ENCODE assay signal across 28 cellular contexts in genomic region chr11:110112457-110112856, GRCh38. TPM values are rescaled to one million over a fixed set of nuclear protein-coding genes. Genes with fewer than 3 reads are reported as not detected.
"Had no signal": no experiment of that assay in that cellular context is flagged by ENCODE, and none has a peak within 500 bp of the region (broad histone marks: within the 10 kb centered on the region; RNA-seq: fewer than 3 reads in every experiment).

No MANE protein-coding gene starts in this region.

- H3K27me3 ChIP-seq: adrenal gland, esophagus muscularis mucosa, gastroesophageal sphincter, heart right ventricle, neural progenitor cell, right atrium auricular region, suprapubic skin, vagina had no signal

- H3K9me3 Mint-ChIP-seq: activated naive CD4-positive, alpha-beta T cell treated with anti-CD3 and anti-CD28 coated beads, Interleukin-2, amount 50 U/mL, for 72 hours; dendritic cell treated with granulocyte-macrophage colony-stimulating factor and Interleukin-4, amounts not matched to agents 40 ng/mL and 50 ng/mL, for 4 days; memory B cell; stimulated activated naive CD8-positive, alpha-beta T cell treated with anti-CD3 and anti-CD28 coated beads, Interleukin-15, amount 100 ng/mL, for 72 hours had no signal

- H3K27ac ChIP-seq: adrenal gland, esophagus muscularis mucosa, gastroesophageal sphincter, heart right ventricle, neural progenitor cell, right atrium auricular region, skin epidermis, suprapubic skin, vagina, VCaP had no signal

- H3K36me3 Mint-ChIP-seq: activated naive CD4-positive, alpha-beta T cell treated with anti-CD3 and anti-CD28 coated beads, Interleukin-2, amount 50 U/mL, for 72 hours; immature natural killer cell; memory B cell; naive B cell had no signal

- H2AFZ ChIP-seq: neural progenitor cell had no signal

- H3K9me3 ChIP-seq: adrenal gland, esophagus muscularis mucosa, gastroesophageal sphincter, mucosa of descending colon, right atrium auricular region, suprapubic skin, vagina had no signal

- H3K27ac Mint-ChIP-seq: activated naive CD4-positive, alpha-beta T cell treated with anti-CD3 and anti-CD28 coated beads, Interleukin-2, amount 50 U/mL, for 72 hours; dendritic cell treated with granulocyte-macrophage colony-stimulating factor and Interleukin-4, amounts not matched to agents 40 ng/mL and 50 ng/mL, for 4 days; immature natural killer cell; memory B cell; naive B cell; neural progenitor cell; stimulated activated naive CD8-positive, alpha-beta T cell treated with anti-CD3 and anti-CD28 coated beads, Interleukin-15, amount 100 ng/mL, for 72 hours had no signal

- H3K4me1 Mint-ChIP-seq: immature natural killer cell; naive B cell; stimulated activated naive CD8-positive, alpha-beta T cell treated with anti-CD3 and anti-CD28 coated beads, Interleukin-15, amount 100 ng/mL, for 72 hours had no signal

- FAIRE-seq: astrocyte, bronchial epithelial cell had no signal

- H3K9ac ChIP-seq: neural progenitor cell had no signal

- H3K36me3 ChIP-seq: adrenal gland, neural progenitor cell, right atrium auricular region had no signal

- H3K4me2 ChIP-seq: neural progenitor cell had no signal

- H3K4me1 ChIP-seq: neural progenitor cell, right atrium auricular region, suprapubic skin, vagina had no signal

- ATAC-seq: activated naive CD4-positive, alpha-beta T cell treated with anti-CD3 and anti-CD28 coated beads, Interleukin-2, amount 50 U/mL, for 72 hours; gastroesophageal sphincter; mucosa of descending colon; stimulated activated naive CD8-positive, alpha-beta T cell treated with anti-CD3 and anti-CD28 coated beads, Interleukin-15, amount 100 ng/mL, for 72 hours had no signal

- H3K27me3 Mint-ChIP-seq: dendritic cell treated with granulocyte-macrophage colony-stimulating factor and Interleukin-4, amounts not matched to agents 40 ng/mL and 50 ng/mL, for 4 days; progenitor cell of endocrine pancreas had no signal

- H3K4me3 Mint-ChIP-seq: dendritic cell treated with granulocyte-macrophage colony-stimulating factor and Interleukin-4, amounts not matched to agents 40 ng/mL and 50 ng/mL, for 4 days; immature natural killer cell; memory B cell; naive B cell; neural progenitor cell; stimulated activated naive CD8-positive, alpha-beta T cell treated with anti-CD3 and anti-CD28 coated beads, Interleukin-15, amount 100 ng/mL, for 72 hours had no signal

- H3K4me3 ChIP-seq: adrenal gland, esophagus muscularis mucosa, gastroesophageal sphincter, heart right ventricle, mucosa of descending colon, neural progenitor cell, right atrium auricular region, skin epidermis, suprapubic skin, vagina had no signal

- DNase-seq: activated CD4-positive, alpha-beta T cell treated with anti-CD3 and anti-CD28 coated beads for 1 hour; activated CD4-positive, alpha-beta T cell treated with anti-CD3 and anti-CD28 coated beads, Interleukin-2, amount 50 U/mL, for 48 hours; activated gamma-delta T cell; adrenal gland; effector CD8-positive, alpha-beta T cell; heart right ventricle; immature natural killer cell; kidney glomerular epithelial cell; mucosa of descending colon; naive B cell; stimulated activated CD4-positive, alpha-beta T cell treated with anti-CD3 and anti-CD28 coated beads, Interleukin-15, amount 100 ng/mL, for 24 hours; stimulated activated CD4-positive, alpha-beta T cell treated with anti-CD3 and anti-CD28 coated beads, Interleukin-2, amount 100 ng/mL, for 48 hours; stimulated activated naive CD8-positive, alpha-beta T cell treated with anti-CD3 and anti-CD28 coated beads, Interleukin-15, amount 100 ng/mL, for 72 hours; trophoblast cell had no signal

RNA-seq across cellular contexts. Expression of gene ZC3H12C, which starts 19.3 kb away (rescaled TPM):
- polyA plus RNA-seq: immature natural killer cell had no signal
